22 cellular contexts compared by ENCODE assay signal in the genomic region with DNA sequence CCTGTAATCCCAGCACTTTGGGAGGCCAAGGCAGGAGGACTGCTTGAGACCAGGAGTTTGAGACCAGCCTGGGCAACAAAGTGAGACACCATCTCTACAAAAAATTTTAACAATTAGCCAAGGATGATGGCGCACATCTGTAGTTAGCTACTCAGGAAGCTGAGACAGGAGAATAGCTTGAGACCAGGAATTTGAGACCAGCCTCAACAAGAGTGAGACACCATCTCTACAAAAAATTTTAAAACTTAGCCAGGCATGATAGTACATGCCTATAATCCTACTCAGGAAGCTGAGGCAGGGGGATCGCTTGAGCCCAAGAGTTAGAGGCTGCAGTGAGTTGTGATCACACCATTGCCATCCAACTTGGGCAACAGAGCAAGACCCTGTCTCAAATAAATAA.
"Had no signal": no experiment of that assay in that cellular context is flagged by ENCODE, and none has a peak within 500 bp of the region (broad histone marks: within the 10 kb centered on the region; RNA-seq: fewer than 3 reads in every experiment).

No MANE protein-coding gene starts in this region.

- H3K27me3 Mint-ChIP-seq: activated B cell treated with CpG ODN at 0.5 μM for 24 hours; activated CD4-positive, alpha-beta memory T cell treated with anti-CD3 and anti-CD28 coated beads for 36 hours; activated naive CD4-positive, alpha-beta T cell treated with anti-CD3 and anti-CD28 coated beads, Interleukin-2, amount 50 U/mL, for 24 hours; effector memory CD8-positive, alpha-beta T cell; naive thymus-derived CD4-positive, alpha-beta T cell; stimulated activated naive B cell treated with anti-CD40 and anti-IgM and Interleukin-4, amounts not matched to agents 10 μg/mL and 1 μg/mL and 100 μg/mL, for 72 hours; T-helper 17 cell had no signal

- H3K27me3 ChIP-seq: adrenal gland, ascending aorta, colonic mucosa, dorsolateral prefrontal cortex, transverse colon, vagina had no signal

- H3K4me3 Mint-ChIP-seq: activated B cell treated with CpG ODN at 0.5 μM for 24 hours; activated CD4-positive, alpha-beta memory T cell treated with anti-CD3 and anti-CD28 coated beads for 36 hours; activated naive CD4-positive, alpha-beta T cell treated with anti-CD3 and anti-CD28 coated beads, Interleukin-2, amount 50 U/mL, for 24 hours; neural crest cell; stimulated activated naive B cell treated with anti-CD40 and anti-IgM and Interleukin-4, amounts not matched to agents 10 μg/mL and 1 μg/mL and 100 μg/mL, for 72 hours; T-helper 17 cell had no signal

- H3K27ac Mint-ChIP-seq: activated B cell treated with CpG ODN at 0.5 μM for 24 hours; activated CD4-positive, alpha-beta memory T cell treated with anti-CD3 and anti-CD28 coated beads for 36 hours; effector memory CD8-positive, alpha-beta T cell; stimulated activated naive B cell treated with anti-CD40 and anti-IgM and Interleukin-4, amounts not matched to agents 10 μg/mL and 1 μg/mL and 100 μg/mL, for 72 hours; T-helper 17 cell had no signal

- H3K9me3 Mint-ChIP-seq: activated B cell treated with CpG ODN at 0.5 μM for 24 hours; activated CD4-positive, alpha-beta memory T cell treated with anti-CD3 and anti-CD28 coated beads for 36 hours; activated naive CD4-positive, alpha-beta T cell treated with anti-CD3 and anti-CD28 coated beads, Interleukin-2, amount 50 U/mL, for 24 hours; effector memory CD8-positive, alpha-beta T cell; neural crest cell had no signal

- H3K4me3 ChIP-seq: adrenal gland, ascending aorta, colonic mucosa, dorsolateral prefrontal cortex, lower lobe of right lung, transverse colon, vagina had no signal

- ATAC-seq: effector memory CD8-positive, alpha-beta T cell; left lobe of liver; lower lobe of right lung; naive thymus-derived CD4-positive, alpha-beta T cell; sciatic nerve; stimulated activated naive B cell treated with anti-CD40 and anti-IgM and Interleukin-4, amounts not matched to agents 10 μg/mL and 1 μg/mL and 100 μg/mL, for 72 hours; T-helper 17 cell had no signal

- H3K36me3 ChIP-seq: adrenal gland, ascending aorta, colonic mucosa, lower lobe of right lung, transverse colon, vagina had no signal

- H3K9me3 ChIP-seq: adrenal gland, ascending aorta, colonic mucosa, lower lobe of right lung, transverse colon, vagina had no signal

- DNase-seq: activated B cell treated with CpG ODN at 0.5 μM for 24 hours; activated CD4-positive, alpha-beta memory T cell treated with anti-CD3 and anti-CD28 coated beads for 36 hours; activated CD4-positive, alpha-beta T cell treated with anti-CD3 and anti-CD28 coated beads for 4 hours; activated T-cell treated with anti-CD3 and anti-CD28 coated beads, Interleukin-2, amount 50 U/mL, for 48 hours; adrenal gland; colonic mucosa; dorsolateral prefrontal cortex; effector memory CD8-positive, alpha-beta T cell; foreskin fibroblast; lower lobe of right lung; naive thymus-derived CD4-positive, alpha-beta T cell; stimulated activated CD4-positive, alpha-beta T cell treated with anti-CD3 and anti-CD28 coated beads, Interleukin-2, amount 100 ng/mL, for 48 hours; stimulated activated CD8-positive, alpha-beta memory T cell treated with anti-CD3 and anti-CD28 coated beads, Interleukin-4, amount 100 ng/mL, for 48 hours; stimulated activated naive B cell treated with anti-CD40 and anti-IgM and Interleukin-4, amounts not matched to agents 10 μg/mL and 1 μg/mL and 100 μg/mL, for 72 hours; T-helper 17 cell; transverse colon had no signal

- H3K27ac ChIP-seq: adrenal gland, ascending aorta, colonic mucosa, dorsolateral prefrontal cortex, lower lobe of right lung, transverse colon, vagina had no signal
